In the genomic region with DNA sequence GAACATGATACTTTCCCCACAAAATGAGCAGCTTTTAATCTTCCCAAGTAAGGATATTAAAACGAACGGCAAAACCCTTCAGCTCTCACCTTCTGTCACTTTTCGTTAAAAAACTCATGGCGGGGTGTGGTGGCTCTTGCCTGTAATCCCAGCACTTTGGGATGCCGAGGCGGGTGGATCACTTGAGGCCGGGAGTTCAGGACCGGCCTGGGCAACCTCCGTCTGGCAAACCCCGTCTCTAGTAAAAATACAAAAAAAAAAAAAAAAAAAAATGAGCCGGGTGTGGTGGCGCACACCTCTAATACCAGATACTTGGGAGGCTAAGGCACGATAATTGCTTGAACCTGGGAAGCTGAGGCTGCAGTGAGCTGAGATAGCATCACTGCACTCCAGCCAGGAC, we compare ENCODE assay signal across 7 cellular contexts. TPM values are rescaled to one million over a fixed set of nuclear protein-coding genes. Genes with fewer than 3 reads are reported as not detected.
DNase-seq lines count a peak whose midpoint lies in the region; ATAC-seq lines count a peak whose summit lies in the region.

No MANE protein-coding gene starts in this region.

- ATAC-seq in activated naive CD4-positive, alpha-beta T cell treated with anti-CD3 and anti-CD28 coated beads, Interleukin-2, amount 50 U/mL, for 72 hours: no peak
- no peak for ATAC-seq in stimulated activated naive B cell treated with anti-CD40 and anti-IgM and Interleukin-4, amounts not matched to agents 10 μg/mL and 1 μg/mL and 100 μg/mL, for 72 hours (replicated peaks)
- no peak for ATAC-seq in HG03025 (IDR thresholded peaks at IDR 0.05; ENCODE audit: low FRiP score, unreplicated experiment)
- no peak for ATAC-seq in GM18873 (IDR thresholded peaks at IDR 0.05; ENCODE audit: low FRiP score, unreplicated experiment)

- no peak overlapping the region for H3K27ac ChIP-seq in HUES48 (ENCODE audit: low read depth, low read length)

- H3K4me1 Mint-ChIP-seq in stimulated activated naive B cell treated with anti-CD40 and anti-IgM and Interleukin-4, amounts not matched to agents 10 μg/mL and 1 μg/mL and 100 μg/mL, for 72 hours: peaks cover 19 to 20% of the 10 kb centered on the region in 2 donors

- DNase-seq in activated naive CD4-positive, alpha-beta T cell treated with anti-CD3 and anti-CD28 coated beads, Interleukin-2, amount 50 U/mL, for 72 hours (ENCODE audit: low spot score in 2 of 2): peak in 1 of 2 donors; percentile 28
- peak; percentile 30 for DNase-seq in islet precursor cell
- no peak for DNase-seq in stimulated activated naive B cell treated with anti-CD40 and anti-IgM and Interleukin-4, amounts not matched to agents 10 μg/mL and 1 μg/mL and 100 μg/mL, for 72 hours
- no peak for DNase-seq in LoVo (ENCODE audit: low spot score)

- H3K36me3 Mint-ChIP-seq in activated naive CD4-positive, alpha-beta T cell treated with anti-CD3 and anti-CD28 coated beads, Interleukin-2, amount 50 U/mL, for 72 hours: peaks cover 29 to 40% of the 10 kb centered on the region in 2 donors
- H3K36me3 Mint-ChIP-seq in stimulated activated naive B cell treated with anti-CD40 and anti-IgM and Interleukin-4, amounts not matched to agents 10 μg/mL and 1 μg/mL and 100 μg/mL, for 72 hours: peaks cover 23 to 39% of the 10 kb centered on the region in 2 donors

- no peaks in the 10 kb centered on the region for H3K9me3 ChIP-seq in HUES48 (ENCODE audit: control insufficient read depth, insufficient read depth, low read length)

- no peaks in the 10 kb centered on the region for H3K4me1 ChIP-seq in HUES48 (ENCODE audit: control insufficient read depth, insufficient read depth, low read length)

- H3K36me3 ChIP-seq in HUES48 (ENCODE audit: control insufficient read depth, insufficient read depth, low read length): peaks cover 38% of the 10 kb centered on the region

- peak overlapping the region; percentile 90 to 98 for H3K27ac Mint-ChIP-seq in activated naive CD4-positive, alpha-beta T cell treated with anti-CD3 and anti-CD28 coated beads, Interleukin-2, amount 50 U/mL, for 72 hours
- peak overlapping the region; percentile 99 for H3K27ac Mint-ChIP-seq in stimulated activated naive B cell treated with anti-CD40 and anti-IgM and Interleukin-4, amounts not matched to agents 10 μg/mL and 1 μg/mL and 100 μg/mL, for 72 hours

- H3K9me3 Mint-ChIP-seq in activated naive CD4-positive, alpha-beta T cell treated with anti-CD3 and anti-CD28 coated beads, Interleukin-2, amount 50 U/mL, for 72 hours: no peaks in the 10 kb centered on the region
- no peaks in the 10 kb centered on the region for H3K9me3 Mint-ChIP-seq in stimulated activated naive B cell treated with anti-CD40 and anti-IgM and Interleukin-4, amounts not matched to agents 10 μg/mL and 1 μg/mL and 100 μg/mL, for 72 hours

- no peak overlapping the region for H3K9ac ChIP-seq in HUES48 (ENCODE audit: low read depth, low read length)

- H3K27me3 Mint-ChIP-seq in stimulated activated naive B cell treated with anti-CD40 and anti-IgM and Interleukin-4, amounts not matched to agents 10 μg/mL and 1 μg/mL and 100 μg/mL, for 72 hours: peaks cover 4 to 9% of the 10 kb centered on the region in 2 donors

- H3K4me3 Mint-ChIP-seq in stimulated activated naive B cell treated with anti-CD40 and anti-IgM and Interleukin-4, amounts not matched to agents 10 μg/mL and 1 μg/mL and 100 μg/mL, for 72 hours: peak overlapping the region; percentile 85 to 99

- peak overlapping the region; percentile 88 for H3K4me3 ChIP-seq in HUES48 (ENCODE audit: low read depth, low read length)

- no peaks in the 10 kb centered on the region; the same call in 1 of the 2 replicates for H3K27me3 ChIP-seq in HUES48 (ENCODE audit: control insufficient read depth, insufficient read depth, low read length)

RNA-seq across cellular contexts. Expression of a gene that starts 0.9 kb away (rescaled TPM):
- 100 to 1,000 TPM in 1 of 2 donors, 10 to 100 TPM in 1; 94.0 to 114 TPM for total RNA-seq in activated naive CD4-positive, alpha-beta T cell treated with anti-CD3 and anti-CD28 coated beads, Interleukin-2, amount 50 U/mL, for 72 hours

RNA-seq across cellular contexts. Expression of a gene that starts 7.0 kb away (rescaled TPM):
- total RNA-seq in activated naive CD4-positive, alpha-beta T cell treated with anti-CD3 and anti-CD28 coated beads, Interleukin-2, amount 50 U/mL, for 72 hours: 10 to 100 TPM in 1 of 2 donors, 1 to 10 TPM in 1; 3.8 to 19.8 TPM

RNA-seq across cellular contexts. Expression of a gene that starts 38.5 kb away (rescaled TPM):
- total RNA-seq in activated naive CD4-positive, alpha-beta T cell treated with anti-CD3 and anti-CD28 coated beads, Interleukin-2, amount 50 U/mL, for 72 hours: 100 to 1,000 TPM in 1 of 2 donors, 10 to 100 TPM in 1; 73.1 to 108 TPM
